12 cellular contexts compared by ENCODE assay signal in genomic region chr22:22460635-22461034, GRCh38. TPM values are rescaled to one million over a fixed set of nuclear protein-coding genes. Genes with fewer than 3 reads are reported as not detected.
DNase-seq lines count a peak whose midpoint lies in the region; ATAC-seq and TF ChIP-seq lines count a peak whose summit lies in the region.
"Had no signal": no experiment of that assay in that cellular context is flagged by ENCODE, and none has a peak within 500 bp of the region (broad histone marks: within the 10 kb centered on the region; RNA-seq: fewer than 3 reads in every experiment).

No MANE protein-coding gene starts in this region.

- in situ Hi-C loops in ACHN (cut with HindIII; ENCODE audit: low pct_ligation_motif_present, low pct_unique_long_range_greater_than_20kb, low sequenced_read_pairs) = no loop called here

- peaks cover 19% of the 10 kb centered on the region for H3K9me3 ChIP-seq in OCI-LY1 (ENCODE audit: low read length)

- ATAC-seq in GM21529 (IDR thresholded peaks at IDR 0.05; ENCODE audit: unreplicated experiment) (no peak), HG03342 (IDR thresholded peaks at IDR 0.05; ENCODE audit: unreplicated experiment) (no peak)
- ATAC-seq: stimulated activated naive CD8-positive, alpha-beta T cell treated with anti-CD3 and anti-CD28 coated beads, Interleukin-15, Interleukin-2, amounts not matched to agents 100 U/mL and 50 U/mL, for 24 hours had no signal

- no peaks in the 10 kb centered on the region for H3F3A ChIP-seq in OCI-LY1 (ENCODE audit: insufficient read depth, low read length)

- no peaks in the 10 kb centered on the region for H4K20me1 ChIP-seq in OCI-LY1 (ENCODE audit: insufficient read depth, low read length)

- peak; percentile 21 for DNase-seq in ACHN
- DNase-seq in GM12865 (ENCODE audit: low read depth) = peak; percentile 1
- no peak for DNase-seq in fibroblast of villous mesenchyme (ENCODE audit: low read depth)
- DNase-seq in D341Med (ENCODE audit: low spot score) = no peak
- DNase-seq in DMS153 (lab: John Stamatoyannopoulos, UW) = no peak
- DNase-seq: NCI-H1436; sigmoid colon; stimulated activated naive CD8-positive, alpha-beta T cell treated with anti-CD3 and anti-CD28 coated beads, Interleukin-15, Interleukin-2, amounts not matched to agents 100 U/mL and 50 U/mL, for 24 hours had no signal

- H3K4me2 ChIP-seq in OCI-LY1 (ENCODE audit: low read length) = no peak overlapping the region

- H3K4me1 ChIP-seq in OCI-LY1 (ENCODE audit: insufficient read depth, low read length, severe bottlenecking) = peaks cover 24% of the 10 kb centered on the region
- H3K4me1 ChIP-seq: sigmoid colon had no signal

- H3K27ac ChIP-seq in OCI-LY1 (ENCODE audit: low read depth, low read length, poor library complexity, severe bottlenecking) = no peak overlapping the region
- H3K27ac ChIP-seq: sigmoid colon had no signal

- no peaks in the 10 kb centered on the region; the same call in 1 of the 2 replicates for H3K27me3 ChIP-seq in OCI-LY1 (ENCODE audit: insufficient read depth, low read length)

- TF ChIP-seq CTCF in GM12865 (IDR thresholded peaks at IDR 0.05; ENCODE audit: insufficient read depth, low read depth, low read length, missing control alignments) (no peak), OCI-LY1 (IDR thresholded peaks at IDR 0.05; ENCODE audit: low read length) (peak; percentile 55), fibroblast of villous mesenchyme (IDR thresholded peaks at IDR 0.05; ENCODE audit: insufficient read depth, low read depth, low read length) (peak; percentile 50)

- H3K9me2 ChIP-seq in OCI-LY1 (ENCODE audit: low read depth, low read length) = no peaks in the 10 kb centered on the region

- no peak overlapping the region for H2AFZ ChIP-seq in OCI-LY1 (ENCODE audit: low read length)

- H3K9ac ChIP-seq in OCI-LY1 (ENCODE audit: low read length) = no peak overlapping the region

- H3K36me3 ChIP-seq in OCI-LY1 (ENCODE audit: insufficient read depth, low read length) = no peaks in the 10 kb centered on the region
- H3K36me3 ChIP-seq: sigmoid colon had no signal

- no peak overlapping the region for H3K4me3 ChIP-seq in GM12865 (ENCODE audit: low read depth, low read length)
- no peak overlapping the region for H3K4me3 ChIP-seq in OCI-LY1 (ENCODE audit: low read depth, low read length, poor library complexity, severe bottlenecking)
- no peak overlapping the region for H3K4me3 ChIP-seq in fibroblast of villous mesenchyme (ENCODE audit: low read depth, low read length)
- H3K4me3 ChIP-seq: sigmoid colon had no signal

- no peaks in the 10 kb centered on the region for H3K79me2 ChIP-seq in OCI-LY1 (ENCODE audit: insufficient read depth, low read length)

RNA-seq across cellular contexts. Expression of gene ZNF280B, which starts 47.9 kb away (rescaled TPM):
- 1.6 and 1.7 TPM in 2 replicates for total RNA-seq in fibroblast of villous mesenchyme

RNA-seq across cellular contexts. Expression of gene ZNF280A, which starts 59.4 kb away (rescaled TPM):
- total RNA-seq in fibroblast of villous mesenchyme = 0.32 TPM in 1 of 2 replicates, not detected in the other
- total RNA-seq: activated T-helper 1 cell treated with anti-CD3 and anti-CD28 coated beads, Interleukin-12 subunit alpha, Interleukin-12 subunit beta, Interleukin-2, Interleukin-4 antibody, amounts not matched to agents 30 ng/mL and 10 ng/mL and 1 ng/mL, durations not matched to agents 14 hours and 24 hours and 36 hours; sigmoid colon had no signal

Comparison
In these comparisons a context has a peak if more than half of its experiments do, and no peak if none do; other contexts are left out.
1. DNase-seq: peak in ACHN (single experiment) and GM12865 (single experiment); none in fibroblast of villous mesenchyme (single experiment), D341Med (single experiment) and DMS153 (single experiment).